15 cellular contexts compared by ENCODE assay signal in genomic region chr12:84875241-84875640, GRCh38. TPM values are rescaled to one million over a fixed set of nuclear protein-coding genes. Genes with fewer than 3 reads are reported as not detected.
A peak's percentile ranks its signal among the peaks of the same experiment; 100 is the strongest.
DNase-seq lines count a peak whose midpoint lies in the region; TF ChIP-seq lines count a peak whose summit lies in the region.
"Had no signal": no experiment of that assay in that cellular context is flagged by ENCODE, and none has a peak within 500 bp of the region (broad histone marks: within the 10 kb centered on the region; RNA-seq: fewer than 3 reads in every experiment).

No MANE protein-coding gene starts in this region.

- no peaks in the 10 kb centered on the region for H3K27me3 Mint-ChIP-seq in mesothelial cell of epicardium (ENCODE audit: low read depth)
- H3K27me3 Mint-ChIP-seq: CD8-positive, alpha-beta memory T cell had no signal

- no peaks in the 10 kb centered on the region for H3K27me3 ChIP-seq in GM23248 (replicated peaks; ENCODE audit: insufficient read depth)
- H3K27me3 ChIP-seq: BE2C, MG63 had no signal

- DNase-seq in GM23248 (no peak), NCI-H82 (lab: John Stamatoyannopoulos, UW) (peak; percentile 73), foreskin melanocyte (peak; percentile 55), retinal pigment epithelial cell (ENCODE audit: low read depth) (peak; percentile 34), mesothelial cell of epicardium (ENCODE audit: low spot score in 2 of 2, unreplicated experiment in 2 of 2) (no peak), NCI-H2029 treated with DMSO at 0.1 percent for 48 hours (lab: John Stamatoyannopoulos, UW) (no peak), NCI-H2029 (lab: John Stamatoyannopoulos, UW) (no peak)
- DNase-seq in activated naive CD4-positive, alpha-beta T cell (lab: John Stamatoyannopoulos, UW): no peak
- DNase-seq: BE2C, H9, MG63, NCI-H510A had no signal

- H3K27ac ChIP-seq in GM23248: no peak overlapping the region

- in situ Hi-C loops in GM23248 (cut with MboI): no loop called here

- H3K27ac Mint-ChIP-seq in mesothelial cell of epicardium: no peak overlapping the region
- H3K27ac Mint-ChIP-seq: CD14-positive monocyte; CD8-positive, alpha-beta memory T cell; H9 had no signal

- no peaks in the 10 kb centered on the region for H3K79me2 ChIP-seq in GM23248 (ENCODE audit: insufficient read depth)

- no peaks in the 10 kb centered on the region for H3K9me2 ChIP-seq in GM23248 (ENCODE audit: insufficient read depth)

- H3K36me3 Mint-ChIP-seq in mesothelial cell of epicardium: no peaks in the 10 kb centered on the region
- H3K36me3 Mint-ChIP-seq: CD14-positive monocyte; CD8-positive, alpha-beta memory T cell had no signal

- H2AFZ ChIP-seq in GM23248: peak overlapping the region; percentile 26

- H3K4me2 ChIP-seq in GM23248 (ENCODE audit: unreplicated experiment): no peak overlapping the region

- H3K9me3 ChIP-seq in GM23248 (ENCODE audit: low read depth): no peaks in the 10 kb centered on the region
- H3K9me3 ChIP-seq: BE2C, MG63 had no signal

- H3F3A ChIP-seq in GM23248 (ENCODE audit: insufficient read depth): no peaks in the 10 kb centered on the region

- H3K36me3 ChIP-seq in GM23248 (ENCODE audit: low read depth): no peaks in the 10 kb centered on the region
- H3K36me3 ChIP-seq: BE2C, MG63 had no signal

- TF ChIP-seq CTCF in retinal pigment epithelial cell (conservative IDR thresholded peaks at IDR 0.05; ENCODE audit: low read depth, low read length) (peak; percentile 26), mesothelial cell of epicardium (IDR thresholded peaks at IDR 0.05; ENCODE audit: unreplicated experiment) (no peak)

- no peak overlapping the region for H3K4me3 ChIP-seq in GM23248
- H3K4me3 ChIP-seq in retinal pigment epithelial cell (ENCODE audit: low read length): no peak overlapping the region
- H3K4me3 ChIP-seq: MG63 had no signal

- no peak overlapping the region for H3K4me3 Mint-ChIP-seq in mesothelial cell of epicardium
- H3K4me3 Mint-ChIP-seq: CD14-positive monocyte; CD8-positive, alpha-beta memory T cell; H9 had no signal

- H3K4me1 Mint-ChIP-seq in mesothelial cell of epicardium: no peaks in the 10 kb centered on the region
- H3K4me1 Mint-ChIP-seq: CD14-positive monocyte; CD8-positive, alpha-beta memory T cell; H9 had no signal

- no peak overlapping the region for H3K9ac ChIP-seq in GM23248

- no peaks in the 10 kb centered on the region for H4K20me1 ChIP-seq in GM23248 (ENCODE audit: insufficient read depth)

- no peaks in the 10 kb centered on the region for H3K9me3 Mint-ChIP-seq in mesothelial cell of epicardium
- H3K9me3 Mint-ChIP-seq: CD14-positive monocyte; CD8-positive, alpha-beta memory T cell; H9 had no signal

- WGBS in GM23248 (ENCODE audit: low coverage in 1 of 2, low lambda C conversion rate in 2 of 2, missing lambda C conversion rate in 2 of 2), 2 experiments: 50 to 51% methylated on average over 4 of the region's 4 CpGs

- no peaks in the 10 kb centered on the region for H3K4me1 ChIP-seq in GM23248 (ENCODE audit: insufficient read depth)

RNA-seq across cellular contexts. Expression of gene SLC6A15, which starts 37.4 kb away (rescaled TPM):
- total RNA-seq in GM23248 (2014; rRNA removed; shearing (Covaris generic)): 2.6 and 3.2 TPM in 2 replicates
- 2.0 and 3.4 TPM in 2 replicates for polyA plus RNA-seq in GM23248 (2016; fragmentation: Nextera tagmentation; extraction: Ambion mirVana)
- 9.6 to 14.5 TPM (median 9.6 TPM) in 3 replicates for total RNA-seq in mesothelial cell of epicardium
- total RNA-seq: CD8-positive, alpha-beta memory T cell; PC-3 had no signal
- polyA plus RNA-seq: CD14-positive monocyte; CD8-positive, alpha-beta memory T cell had no signal

Comparison
In these comparisons a context has a peak if more than half of its experiments do, and no peak if none do; other contexts are left out.
1. DNase-seq: peak in NCI-H82 (single experiment), foreskin melanocyte (single experiment) and retinal pigment epithelial cell (single experiment); none in GM23248 (single experiment), mesothelial cell of epicardium (0 of 2), activated naive CD4-positive, alpha-beta T cell (0 of 4), NCI-H2029 treated with DMSO at 0.1 percent for 48 hours (single experiment) and NCI-H2029 (single experiment).